In the genomic region with DNA sequence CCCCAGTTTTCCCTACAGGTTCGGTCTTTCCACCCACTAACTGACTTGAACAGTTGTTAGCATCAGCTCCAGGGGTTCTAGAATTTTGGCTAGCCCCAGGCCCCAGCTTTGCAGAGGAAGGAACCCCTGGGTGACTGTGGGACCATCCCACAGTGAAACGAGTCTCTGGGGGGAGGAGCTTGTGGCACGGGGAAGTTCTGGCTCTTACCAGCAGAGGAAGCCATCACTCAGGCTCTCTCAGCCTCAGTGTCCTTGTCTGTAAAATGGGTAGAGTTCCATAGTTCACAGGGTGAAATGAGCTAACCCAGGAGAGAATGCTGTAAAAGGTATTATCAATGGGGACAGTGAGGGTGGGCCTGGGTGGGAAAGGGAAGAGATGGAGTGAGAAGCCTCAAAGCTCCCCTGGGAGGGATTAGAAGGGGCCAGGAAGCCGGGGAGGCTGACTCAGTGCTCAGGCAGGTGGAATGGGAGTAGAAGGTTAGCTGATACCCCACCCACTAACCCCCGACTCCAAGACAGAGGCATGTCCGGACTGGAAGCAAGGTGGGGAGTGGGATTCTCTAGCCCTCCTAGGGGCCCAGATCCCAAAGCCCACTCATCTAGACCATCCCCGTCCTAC, we compare ENCODE assay signal across 9 cellular contexts. TPM values are rescaled to one million over a fixed set of nuclear protein-coding genes. Genes with fewer than 3 reads are reported as not detected.
DNase-seq lines count a peak whose midpoint lies in the region; ATAC-seq and TF ChIP-seq lines count a peak whose summit lies in the region.
"Had no signal": no experiment of that assay in that cellular context is flagged by ENCODE, and none has a peak within 500 bp of the region (broad histone marks: within the 10 kb centered on the region; RNA-seq: fewer than 3 reads in every experiment).

No MANE protein-coding gene starts in this region.

- no peak overlapping the region for H3K4me3 Mint-ChIP-seq in activated CD4-positive, alpha-beta T cell treated with anti-CD3 and anti-CD28 coated beads for 36 hours
- H3K4me3 Mint-ChIP-seq: activated CD8-positive, alpha-beta T cell treated with anti-CD3 and anti-CD28 coated beads, Interleukin-2, amount 10 ng/mL, durations not matched to agents 7 days and 5 days had no signal

- peak overlapping the region in 2 of 3 donors; percentile 10 to 25 for H3K9ac ChIP-seq in skeletal muscle tissue (ENCODE audit: low read depth in 1 of 3, low read length in 3 of 3)

- no peak overlapping the region for H3K27ac Mint-ChIP-seq in activated CD4-positive, alpha-beta T cell treated with anti-CD3 and anti-CD28 coated beads for 36 hours
- H3K27ac Mint-ChIP-seq: activated CD8-positive, alpha-beta T cell treated with anti-CD3 and anti-CD28 coated beads, Interleukin-2, amount 10 ng/mL, durations not matched to agents 7 days and 5 days had no signal

- POLR2A ChIA-PET in activated CD4-positive, alpha-beta T cell treated with anti-CD3 and anti-CD28 coated beads for 36 hours (lab: Charles Lee): no interaction called here

- no peaks in the 10 kb centered on the region for H3K9me3 ChIP-seq in gastroesophageal sphincter
- H3K9me3 ChIP-seq in skeletal muscle tissue (ENCODE audit: control insufficient read depth in 3 of 3, low read length in 3 of 3): no peaks in the 10 kb centered on the region

- no peaks in the 10 kb centered on the region for H3K36me3 Mint-ChIP-seq in activated CD4-positive, alpha-beta T cell treated with anti-CD3 and anti-CD28 coated beads for 36 hours (ENCODE audit: low read depth)

- no peaks in the 10 kb centered on the region for H3K9me3 Mint-ChIP-seq in activated CD4-positive, alpha-beta T cell treated with anti-CD3 and anti-CD28 coated beads for 36 hours (ENCODE audit: low read depth)

- no peak overlapping the region for H3K4me3 ChIP-seq in GM12875 (ENCODE audit: low read depth, low read length)
- peak overlapping the region in 1 of 2 donors; percentile 27 for H3K4me3 ChIP-seq in gastroesophageal sphincter
- H3K4me3 ChIP-seq in skeletal muscle tissue (ENCODE audit: low read length in 3 of 3): peak overlapping the region in 1 of 3 donors; percentile 35

- H3K27me3 ChIP-seq in gastroesophageal sphincter (no peaks in the 10 kb centered on the region), skeletal muscle tissue (ENCODE audit: control insufficient read depth in 3 of 3, insufficient read depth in 3 of 3, low read length in 3 of 3) (peaks cover 0 to 10% (median 4%) of the 10 kb centered on the region in 3 donors)

- CTCF ChIA-PET in activated CD4-positive, alpha-beta T cell treated with anti-CD3 and anti-CD28 coated beads for 36 hours (lab: Charles Lee): interaction anchor here (0.6 to 1.5 kb wide), 3 partner anchors 28 to 175 kb away, joined by 4 to 5 read pairs (median 4); a partner anchor contains a TSS

- H3K4me1 Mint-ChIP-seq in activated CD4-positive, alpha-beta T cell treated with anti-CD3 and anti-CD28 coated beads for 36 hours: peaks cover 4% of the 10 kb centered on the region

- ATAC-seq in gastroesophageal sphincter (no peak), GM18505 (IDR thresholded peaks at IDR 0.05; ENCODE audit: unreplicated experiment) (no peak)
- no peak for ATAC-seq in activated CD4-positive, alpha-beta T cell treated with anti-CD3 and anti-CD28 coated beads for 36 hours
- ATAC-seq: activated CD8-positive, alpha-beta T cell treated with anti-CD3 and anti-CD28 coated beads, Interleukin-2, amount 10 ng/mL, durations not matched to agents 7 days and 5 days had no signal

- H3K36me3 ChIP-seq in gastroesophageal sphincter (no peaks in the 10 kb centered on the region), skeletal muscle tissue (ENCODE audit: control insufficient read depth in 3 of 3, insufficient read depth in 3 of 3, low read length in 3 of 3) (no peaks in the 10 kb centered on the region)

- H3K4me1 ChIP-seq in gastroesophageal sphincter (peaks cover 0 to 67% (median 26%) of the 10 kb centered on the region in 3 donors), skeletal muscle tissue (ENCODE audit: control insufficient read depth in 3 of 3, insufficient read depth in 3 of 3, low read length in 3 of 3) (peaks cover 11 to 41% (median 17%) of the 10 kb centered on the region in 3 donors)

- no peak for TF ChIP-seq EP300 in gastroesophageal sphincter (IDR thresholded peaks at IDR 0.05)

- DNase-seq in SK-MEL-5 (ENCODE audit: low read depth, low spot score) (peak; percentile 40), NCI-H1105 (lab: John Stamatoyannopoulos, UW) (no peak)
- no peak for DNase-seq in activated CD4-positive, alpha-beta T cell treated with anti-CD3 and anti-CD28 coated beads for 36 hours
- DNase-seq in effector CD8-positive, alpha-beta T cell (lab: John Stamatoyannopoulos, UW): no peak
- DNase-seq: activated CD8-positive, alpha-beta T cell treated with anti-CD3 and anti-CD28 coated beads, Interleukin-2, amount 10 ng/mL, durations not matched to agents 7 days and 5 days had no signal

- intact Hi-C loops in activated CD4-positive, alpha-beta T cell treated with anti-CD3 and anti-CD28 coated beads for 36 hours (cut with DNase I, micrococcal nuclease): no loop called here

- H3K27ac ChIP-seq in gastroesophageal sphincter (peak overlapping the region; percentile 7 to 82 (median 78)), skeletal muscle tissue (ENCODE audit: low read depth, low read length) (peak overlapping the region; percentile 41)

- TF ChIP-seq CTCF in GM12875 (IDR thresholded peaks at IDR 0.05; ENCODE audit: borderline replicate concordance, insufficient read depth, low read depth, low read length) (0 out of 2 replicates have a peak, but pooled peaks have one; percentile 10), gastroesophageal sphincter (IDR thresholded peaks at IDR 0.05) (no peak)

- in situ Hi-C loops in SK-MEL-5 (cut with HindIII; ENCODE audit: low pct_unique_long_range_greater_than_20kb, low sequenced_read_pairs): no loop called here

- H3K27me3 Mint-ChIP-seq in activated CD4-positive, alpha-beta T cell treated with anti-CD3 and anti-CD28 coated beads for 36 hours: no peaks in the 10 kb centered on the region

- TF ChIP-seq POLR2A in gastroesophageal sphincter (IDR thresholded peaks at IDR 0.05) (no peak), GM18505 (IDR thresholded peaks at IDR 0.05; ENCODE audit: borderline replicate concordance, extremely low read depth, insufficient read depth, insufficient read length) (no peak)

- 0 to 21% methylated on average over 2 to 4 of the region's 7 CpGs for WGBS in gastroesophageal sphincter (ENCODE audit: low coverage in 1 of 2), 2 donors

RNA-seq across cellular contexts. Expression of a gene that starts 30.9 kb away (rescaled TPM):
- 16.6 and 18.9 TPM in 2 replicates for total RNA-seq in SK-MEL-5 (2014; rRNA removed; shearing (Covaris generic))
- polyA plus RNA-seq in SK-MEL-5 (2015; cell fraction: cytosol; rRNA removed): 35.8 and 43.2 TPM in 2 replicates
- polyA plus RNA-seq in SK-MEL-5 (2015; cell fraction: nucleus; rRNA removed): 14.2 and 15.6 TPM in 2 replicates
- total RNA-seq in gastroesophageal sphincter (100 to 1,000 TPM in 1 of 4 donors, 10 to 100 TPM in 3; 69.4 to 106 (median 73.0) TPM), skeletal muscle tissue (18.8 TPM)
- under 1 TPM; 0.87 to 0.91 TPM for total RNA-seq in activated CD4-positive, alpha-beta T cell treated with anti-CD3 and anti-CD28 coated beads for 36 hours
